In genomic region chr14:68819260-68819691, GRCh38 we compare ENCODE assay signal across 8 cellular contexts. TPM values are rescaled to one million over a fixed set of nuclear protein-coding genes. Genes with fewer than 3 reads are reported as not detected.
A peak's percentile ranks its signal among the peaks of the same experiment; 100 is the strongest.
DNase-seq lines count a peak whose midpoint lies in the region; ATAC-seq, FAIRE-seq and TF ChIP-seq lines count a peak whose summit lies in the region.

No MANE protein-coding gene starts in this region.

- CTCF ChIA-PET in activated CD8-positive, alpha-beta T cell treated with anti-CD3 and anti-CD28 coated beads for 36 hours (lab: Charles Lee): interaction anchor here (0.7 to 10.5 kb wide), 9 partner anchors 10 to 570 kb away, joined by 3 to 268 read pairs (median 4); partner anchors contain the start of gene ZFP36L1
- CTCF ChIA-PET in activated CD8-positive, alpha-beta T cell treated with anti-CD3 and anti-CD28 coated beads, Interleukin-2, amount 10 ng/mL, durations not matched to agents 7 days and 5 days (lab: Charles Lee): interaction anchor here (0.7 to 12.4 kb wide), 11 partner anchors 12 to 982 kb away, joined by 3 to 246 read pairs (median 6); partner anchors contain the start of gene ZFP36L1
- CTCF ChIA-PET in activated naive CD4-positive, alpha-beta T cell treated with anti-CD3 and anti-CD28 coated beads for 36 hours (lab: Charles Lee): interaction anchor here (0.6 to 13.2 kb wide), 9 partner anchors 24 to 885 kb away, joined by 3 to 270 read pairs (median 4); partner anchors contain the start of gene ZFP36L1

- H3K27ac ChIP-seq in keratinocyte (ENCODE audit: control insufficient read depth, insufficient read depth, low read length) (peak overlapping the region; percentile 64), tibial artery (peak overlapping the region; percentile 55 to 63)

- H3K27ac Mint-ChIP-seq in activated CD8-positive, alpha-beta T cell treated with anti-CD3 and anti-CD28 coated beads for 36 hours: peak overlapping the region; percentile 75
- H3K27ac Mint-ChIP-seq in activated CD8-positive, alpha-beta T cell treated with anti-CD3 and anti-CD28 coated beads, Interleukin-2, amount 10 ng/mL, durations not matched to agents 7 days and 5 days: no peak overlapping the region
- H3K27ac Mint-ChIP-seq in activated naive CD4-positive, alpha-beta T cell treated with anti-CD3 and anti-CD28 coated beads for 36 hours: peak overlapping the region; percentile 70

- no peaks in the 10 kb centered on the region for H4K20me1 ChIP-seq in keratinocyte (ENCODE audit: control insufficient read depth, extremely low read depth, insufficient read depth, low read length)

- intact Hi-C loops in activated CD8-positive, alpha-beta T cell treated with anti-CD3 and anti-CD28 coated beads for 36 hours (cut with micrococcal nuclease): loop anchor here (5.0 to 10.0 kb wide), 3 partner anchors 37 to 884 kb away; no protein-coding TSS in a partner anchor
- intact Hi-C loops in activated naive CD4-positive, alpha-beta T cell treated with anti-CD3 and anti-CD28 coated beads for 36 hours (cut with micrococcal nuclease): loop anchor here (1.0 to 10.0 kb wide), 8 partner anchors 22 to 1002 kb away; partner anchors contain the start of genes RAD51B and ZFYVE26
- intact Hi-C loops in tibial artery (cut with DNase I; ENCODE audit: low total_unique reads): loop anchor here (10.0 kb wide), 1 partner anchor 574 kb away; no protein-coding TSS in a partner anchor

- H3K9me3 Mint-ChIP-seq in activated CD8-positive, alpha-beta T cell treated with anti-CD3 and anti-CD28 coated beads for 36 hours: no peaks in the 10 kb centered on the region
- no peaks in the 10 kb centered on the region for H3K9me3 Mint-ChIP-seq in activated CD8-positive, alpha-beta T cell treated with anti-CD3 and anti-CD28 coated beads, Interleukin-2, amount 10 ng/mL, durations not matched to agents 7 days and 5 days (ENCODE audit: insufficient read depth)
- no peaks in the 10 kb centered on the region for H3K9me3 Mint-ChIP-seq in activated naive CD4-positive, alpha-beta T cell treated with anti-CD3 and anti-CD28 coated beads for 36 hours

- peak overlapping the region; percentile 50 for H3K9ac ChIP-seq in keratinocyte (ENCODE audit: control insufficient read depth, extremely low read depth, insufficient read depth, low read length)

- DNase-seq in activated CD8-positive, alpha-beta T cell treated with anti-CD3 and anti-CD28 coated beads for 36 hours: peak; percentile 78
- no peak for DNase-seq in activated CD8-positive, alpha-beta T cell treated with anti-CD3 and anti-CD28 coated beads, Interleukin-2, amount 10 ng/mL, durations not matched to agents 7 days and 5 days
- peak; percentile 89 for DNase-seq in activated naive CD4-positive, alpha-beta T cell treated with anti-CD3 and anti-CD28 coated beads for 36 hours
- peak; percentile 82 for DNase-seq in keratinocyte (ENCODE audit: low read depth, low spot score)
- no peak for DNase-seq in tibial artery
- no peak for DNase-seq in effector CD8-positive, alpha-beta T cell (lab: John Stamatoyannopoulos, UW)
- DNase-seq in HTR-8/SVneo (ENCODE audit: insufficient read length, low spot score): no peak

- H3K4me1 ChIP-seq in keratinocyte (ENCODE audit: control insufficient read depth, extremely low read depth, insufficient read depth, low read length) (peaks cover 43% of the 10 kb centered on the region), tibial artery (peaks cover 2 to 34% (median 30%) of the 10 kb centered on the region in 4 donors)

- FAIRE-seq in keratinocyte (lab: Jason Lieb, UNC) (no peak), HTR-8/SVneo (lab: Jason Lieb, UNC) (no peak)

- H3K9me3 ChIP-seq in keratinocyte (ENCODE audit: control insufficient read depth, low read depth, low read length) (no peaks in the 10 kb centered on the region), tibial artery (no peaks in the 10 kb centered on the region)

- no peaks in the 10 kb centered on the region for H3K27me3 Mint-ChIP-seq in activated CD8-positive, alpha-beta T cell treated with anti-CD3 and anti-CD28 coated beads for 36 hours
- no peaks in the 10 kb centered on the region for H3K27me3 Mint-ChIP-seq in activated CD8-positive, alpha-beta T cell treated with anti-CD3 and anti-CD28 coated beads, Interleukin-2, amount 10 ng/mL, durations not matched to agents 7 days and 5 days (ENCODE audit: low read depth)
- H3K27me3 Mint-ChIP-seq in activated naive CD4-positive, alpha-beta T cell treated with anti-CD3 and anti-CD28 coated beads for 36 hours (ENCODE audit: low read depth): no peaks in the 10 kb centered on the region

- POLR2A ChIA-PET in activated CD8-positive, alpha-beta T cell treated with anti-CD3 and anti-CD28 coated beads for 36 hours (lab: Charles Lee): interaction anchor here (1.3 to 10.5 kb wide), 5 partner anchors 12 to 30 kb away, joined by 4 to 207 read pairs (median 5); partner anchors contain the start of gene ZFP36L1
- POLR2A ChIA-PET in activated CD8-positive, alpha-beta T cell treated with anti-CD3 and anti-CD28 coated beads, Interleukin-2, amount 10 ng/mL, durations not matched to agents 7 days and 5 days (lab: Charles Lee): interaction anchor here (1.4 to 12.5 kb wide), 4 partner anchors 23 to 536 kb away, joined by 4 to 314 read pairs (median 101); partner anchors contain the start of gene ZFP36L1

- H3K4me3 ChIP-seq in keratinocyte (ENCODE audit: control insufficient read depth in 2 of 3, extremely low read depth in 1 of 3, insufficient read depth in 2 of 3, low read depth in 1 of 3, low read length in 3 of 3) (no peak overlapping the region), tibial artery (no peak overlapping the region)

- H2AFZ ChIP-seq in keratinocyte (ENCODE audit: control insufficient read depth, low read length): peak overlapping the region; percentile 58

- peak; percentile 44 for ATAC-seq in activated CD8-positive, alpha-beta T cell treated with anti-CD3 and anti-CD28 coated beads for 36 hours
- ATAC-seq in activated CD8-positive, alpha-beta T cell treated with anti-CD3 and anti-CD28 coated beads, Interleukin-2, amount 10 ng/mL, durations not matched to agents 7 days and 5 days: no peak
- ATAC-seq in GM19463 (IDR thresholded peaks at IDR 0.05; ENCODE audit: unreplicated experiment): no peak

- no peak overlapping the region for H3K4me3 Mint-ChIP-seq in activated CD8-positive, alpha-beta T cell treated with anti-CD3 and anti-CD28 coated beads for 36 hours
- H3K4me3 Mint-ChIP-seq in activated CD8-positive, alpha-beta T cell treated with anti-CD3 and anti-CD28 coated beads, Interleukin-2, amount 10 ng/mL, durations not matched to agents 7 days and 5 days: no peak overlapping the region
- H3K4me3 Mint-ChIP-seq in activated naive CD4-positive, alpha-beta T cell treated with anti-CD3 and anti-CD28 coated beads for 36 hours: no peak overlapping the region

- peaks cover 63% of the 10 kb centered on the region for H3K4me1 Mint-ChIP-seq in activated CD8-positive, alpha-beta T cell treated with anti-CD3 and anti-CD28 coated beads for 36 hours (ENCODE audit: low read depth)
- H3K4me1 Mint-ChIP-seq in activated CD8-positive, alpha-beta T cell treated with anti-CD3 and anti-CD28 coated beads, Interleukin-2, amount 10 ng/mL, durations not matched to agents 7 days and 5 days (ENCODE audit: low read depth): peaks cover 65% of the 10 kb centered on the region
- H3K4me1 Mint-ChIP-seq in activated naive CD4-positive, alpha-beta T cell treated with anti-CD3 and anti-CD28 coated beads for 36 hours (ENCODE audit: low read depth): peaks cover 57% of the 10 kb centered on the region

- dilution Hi-C loops in keratinocyte (cut with MboI; ENCODE audit: extremely low pct_ligation_motif_present, low sequenced_read_pairs): no loop called here

- TF ChIP-seq CTCF in activated CD8-positive, alpha-beta T cell treated with anti-CD3 and anti-CD28 coated beads for 36 hours (IDR thresholded peaks at IDR 0.05): no peak
- TF ChIP-seq CTCF in keratinocyte (optimal IDR thresholded peaks at IDR 0.05 in 1 of 3, IDR thresholded peaks at IDR 0.05 in 1 of 3, conservative IDR thresholded peaks at IDR 0.05 in 1 of 3; ENCODE audit: extremely low read depth in 1 of 3, insufficient read depth in 2 of 3, low read length in 3 of 3): no peak
- no peak for TF ChIP-seq CTCF in tibial artery (IDR thresholded peaks at IDR 0.05)

- no peaks in the 10 kb centered on the region for H3K27me3 ChIP-seq in keratinocyte (ENCODE audit: control insufficient read depth, extremely low read depth, insufficient read depth, low read length)
- no peaks in the 10 kb centered on the region for H3K27me3 ChIP-seq in tibial artery

- H3K79me2 ChIP-seq in keratinocyte (ENCODE audit: control insufficient read depth, insufficient read depth, low read length): no peaks in the 10 kb centered on the region

- H3K36me3 ChIP-seq in keratinocyte (ENCODE audit: control insufficient read depth in 2 of 2, extremely low read depth in 1 of 2, insufficient read depth in 2 of 2, low read length in 2 of 2): peaks cover 0 to 2% of the 10 kb centered on the region in 2 experiments
- H3K36me3 ChIP-seq in tibial artery: no peaks in the 10 kb centered on the region

- no peaks in the 10 kb centered on the region for H3K9me1 ChIP-seq in keratinocyte (ENCODE audit: control insufficient read depth, extremely low read depth, insufficient read depth, low read length)

- H3K36me3 Mint-ChIP-seq in activated CD8-positive, alpha-beta T cell treated with anti-CD3 and anti-CD28 coated beads for 36 hours (ENCODE audit: low read depth): no peaks in the 10 kb centered on the region
- H3K36me3 Mint-ChIP-seq in activated CD8-positive, alpha-beta T cell treated with anti-CD3 and anti-CD28 coated beads, Interleukin-2, amount 10 ng/mL, durations not matched to agents 7 days and 5 days (ENCODE audit: low read depth): no peaks in the 10 kb centered on the region
- no peaks in the 10 kb centered on the region for H3K36me3 Mint-ChIP-seq in activated naive CD4-positive, alpha-beta T cell treated with anti-CD3 and anti-CD28 coated beads for 36 hours (ENCODE audit: low read depth)

- peak overlapping the region; percentile 71 for H3K4me2 ChIP-seq in keratinocyte (ENCODE audit: control insufficient read depth, extremely low read depth, insufficient read depth, low read depth, low read length)

RNA-seq across cellular contexts. Expression of gene ZFP36L1, which starts 26.4 kb away (rescaled TPM):
- total RNA-seq in activated CD8-positive, alpha-beta T cell treated with anti-CD3 and anti-CD28 coated beads for 36 hours: 10 to 100 TPM; 57.4 to 60.6 TPM
- total RNA-seq in activated CD8-positive, alpha-beta T cell treated with anti-CD3 and anti-CD28 coated beads, Interleukin-2, amount 10 ng/mL, durations not matched to agents 7 days and 5 days: 10 to 100 TPM; 63.3 to 73.2 TPM
- 10 to 100 TPM; 76.8 to 85.1 TPM for total RNA-seq in activated naive CD4-positive, alpha-beta T cell treated with anti-CD3 and anti-CD28 coated beads for 36 hours
- 66.9 to 142 TPM (median 85.2 TPM) in 3 replicates for polyA plus RNA-seq in keratinocyte
- polyA plus RNA-seq in keratinocyte (2011; ENCODE audit: low read depth): 58.4 TPM
- polyA plus RNA-seq in keratinocyte (2011; cell fraction: cytosol; rRNA removed): 118 and 212 TPM in 2 replicates
- 311 and 342 TPM in 2 replicates for polyA plus RNA-seq in keratinocyte (2011; cell fraction: nucleus; rRNA removed)
- 176 and 280 TPM in 2 replicates for polyA plus RNA-seq in keratinocyte (2012; ENCODE audit: low replicate concordance)
- 45.4 to 273 TPM (median 50.6 TPM) in 3 replicates for polyA minus RNA-seq in keratinocyte
- polyA minus RNA-seq in keratinocyte (2011; cell fraction: cytosol; rRNA and poly(A)+ RNA removed): 802 TPM
- polyA minus RNA-seq in keratinocyte (2011; cell fraction: nucleus; rRNA and poly(A)+ RNA removed): 213 and 226 TPM in 2 replicates

Comparison
In these comparisons a context has a peak if more than half of its experiments do, and no peak if none do; other contexts are left out.
1. DNase-seq: peak in activated CD8-positive, alpha-beta T cell treated with anti-CD3 and anti-CD28 coated beads for 36 hours (single experiment), activated naive CD4-positive, alpha-beta T cell treated with anti-CD3 and anti-CD28 coated beads for 36 hours (single experiment) and keratinocyte (single experiment); none in activated CD8-positive, alpha-beta T cell treated with anti-CD3 and anti-CD28 coated beads, Interleukin-2, amount 10 ng/mL, durations not matched to agents 7 days and 5 days (single experiment), tibial artery (0 of 2), effector CD8-positive, alpha-beta T cell (single experiment) and HTR-8/SVneo (single experiment).